ENCODE assay signal across 22 cellular contexts in the genomic region with DNA sequence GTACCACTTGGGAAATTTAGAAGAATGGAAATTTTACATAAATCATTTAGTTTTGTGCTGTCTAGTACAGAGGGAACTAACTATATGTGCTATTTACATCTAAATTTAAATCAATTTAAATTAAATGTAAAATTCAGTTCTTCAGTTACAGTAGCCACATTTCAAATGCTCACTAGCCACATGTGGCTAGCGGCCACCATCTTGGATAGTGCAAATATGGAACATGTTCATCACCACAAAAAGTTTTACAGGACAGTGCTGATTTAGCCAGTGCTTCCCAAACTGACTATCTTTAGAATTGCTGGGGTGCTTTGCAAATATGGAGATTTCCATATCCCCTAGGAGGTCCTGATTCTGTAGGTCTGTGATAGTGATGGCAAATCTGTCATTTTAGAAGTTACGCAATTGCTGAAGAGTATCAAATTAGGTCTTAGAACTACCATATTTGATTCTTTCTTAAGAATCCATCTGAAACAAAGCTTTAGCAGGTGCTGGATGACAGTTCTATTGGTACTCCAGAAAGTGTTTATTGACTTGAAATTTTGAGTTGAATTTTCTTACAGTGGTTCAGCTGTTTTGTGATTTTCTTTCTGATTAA.
"Had no signal": no experiment of that assay in that cellular context is flagged by ENCODE, and none has a peak within 500 bp of the region (broad histone marks: within the 10 kb centered on the region; RNA-seq: fewer than 3 reads in every experiment).

No MANE protein-coding gene starts in this region.

- DNase-seq: dermis blood vessel endothelial cell; dorsolateral prefrontal cortex; effector CD4-positive, alpha-beta T cell; effector memory CD4-positive, alpha-beta T cell; foreskin keratinocyte; heart left ventricle; hypothalamus; immature natural killer cell; left cardiac atrium; left lung; left ventricle myocardium superior; lower lobe of right lung; mesenchymal stem cell; mucosa of descending colon; naive B cell had no signal

- H2AFZ ChIP-seq: hepatocyte had no signal

- H3K4me1 ChIP-seq: left lung, lower lobe of right lung had no signal

- H3K4me2 ChIP-seq: hepatocyte had no signal

- FAIRE-seq: colon, endothelial cell of umbilical vein, keratinocyte had no signal

- H3K36me3 ChIP-seq: lower lobe of right lung had no signal

- H3K27me3 ChIP-seq: dorsolateral prefrontal cortex, esophagus muscularis mucosa, foreskin keratinocyte, gastroesophageal sphincter, heart left ventricle, hepatocyte, left lung had no signal

- H3K9me3 ChIP-seq: lower lobe of right lung had no signal

- H3K27ac ChIP-seq: coronary artery, dorsolateral prefrontal cortex, esophagus muscularis mucosa, foreskin keratinocyte, gastroesophageal sphincter, hepatocyte, left lung, lower lobe of right lung had no signal

- ATAC-seq: foreskin keratinocyte, gastroesophageal sphincter, heart left ventricle, left cardiac atrium, left lung, left ventricle myocardium superior, lower lobe of right lung, mucosa of descending colon had no signal

- H3K4me3 ChIP-seq: coronary artery, dorsolateral prefrontal cortex, esophagus muscularis mucosa, gastroesophageal sphincter, heart left ventricle, hepatocyte, left lung, lower lobe of right lung, mucosa of descending colon had no signal
